ENCODE assay signal across 11 cellular contexts in the genomic region with DNA sequence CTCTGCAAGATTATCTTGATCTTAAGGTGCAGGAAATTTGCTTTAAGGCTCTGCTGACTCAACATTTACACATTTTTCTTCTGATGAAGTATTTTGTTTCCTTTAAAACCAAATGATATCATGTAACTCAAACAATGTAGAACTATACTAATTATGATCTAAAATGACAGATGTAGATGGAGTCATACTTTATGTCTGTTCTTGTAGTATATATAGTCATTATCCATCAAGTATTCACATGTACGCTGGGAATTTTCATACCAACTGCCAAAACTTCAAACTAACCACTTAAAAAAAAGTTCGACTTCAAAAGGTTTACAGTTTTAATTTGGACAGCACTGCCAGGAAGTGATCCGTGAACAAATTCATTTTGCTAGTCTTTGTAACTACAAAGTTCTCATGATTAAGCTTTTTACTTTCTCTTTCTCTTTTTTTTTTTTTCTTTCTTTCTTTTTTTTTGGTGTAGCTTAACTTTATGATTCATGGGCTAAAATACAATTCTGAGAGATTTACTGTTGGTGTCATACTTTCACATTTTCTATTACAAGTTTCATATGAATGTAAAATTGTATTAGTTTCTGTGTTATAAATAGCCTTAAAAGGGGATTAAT.
A peak's percentile ranks its signal among the peaks of the same experiment; 100 is the strongest.
DNase-seq lines count a peak whose midpoint lies in the region; ATAC-seq, FAIRE-seq and TF ChIP-seq lines count a peak whose summit lies in the region.
"Had no signal": no experiment of that assay in that cellular context is flagged by ENCODE, and none has a peak within 500 bp of the region (broad histone marks: within the 10 kb centered on the region; RNA-seq: fewer than 3 reads in every experiment).

No MANE protein-coding gene starts in this region.

- no peak for FAIRE-seq in A549 (lab: Jason Lieb, UNC)
- no peak for FAIRE-seq in bronchial epithelial cell (lab: Jason Lieb, UNC)
- FAIRE-seq: RCC 7860 had no signal

- ATAC-seq in A549 (no peak), HG03097 (IDR thresholded peaks at IDR 0.05; ENCODE audit: low FRiP score, unreplicated experiment) (no peak)

- TF ChIP-seq EP300 in A549 (IDR thresholded peaks at IDR 0.05) = no peak

- peaks cover 18% of the 10 kb centered on the region; the same call in 2 of the 3 replicates for H3K4me1 ChIP-seq in A549
- no peaks in the 10 kb centered on the region for H3K4me1 ChIP-seq in Loucy (ENCODE audit: insufficient read depth, low read length, poor library complexity, severe bottlenecking)

- no peaks in the 10 kb centered on the region for H3K36me3 ChIP-seq in Loucy (ENCODE audit: insufficient read depth, low read length)
- no peaks in the 10 kb centered on the region for H3K36me3 ChIP-seq in bronchial epithelial cell (ENCODE audit: control insufficient read depth, insufficient read depth, low read length)

- H2AFZ ChIP-seq in Loucy (ENCODE audit: low read length) = no peak overlapping the region

- TF ChIP-seq POLR2A in A549 (IDR thresholded peaks at IDR 0.05; ENCODE audit: low read length) = no peak

- TF ChIP-seq CTCF in A549 (IDR thresholded peaks at IDR 0.05) (no peak), Loucy (conservative IDR thresholded peaks at IDR 0.05; ENCODE audit: low read length) (no peak), bronchial epithelial cell (IDR thresholded peaks at IDR 0.05; ENCODE audit: insufficient read depth, low read length, severe bottlenecking) (no peak)

- H3K4me2 ChIP-seq in A549 = peak overlapping the region; percentile 79
- H3K4me2 ChIP-seq in Loucy (ENCODE audit: low read depth, low read length, poor library complexity, severe bottlenecking) = peak overlapping the region; percentile 9

- no peak for TF ChIP-seq RAD21 in A549 (conservative IDR thresholded peaks at IDR 0.05 in 1 of 2, IDR thresholded peaks at IDR 0.05 in 1 of 2)

- H3K9me2 ChIP-seq in Loucy (replicated peaks; ENCODE audit: low read depth, low read length) = no peaks in the 10 kb centered on the region

- no peaks in the 10 kb centered on the region for H3F3A ChIP-seq in Loucy (ENCODE audit: low read depth)

- 6% methylated on average over 3 of the region's 3 CpGs for WGBS in A549 (ENCODE audit: missing lambda C conversion rate)

- no peaks in the 10 kb centered on the region for H4K20me1 ChIP-seq in Loucy (ENCODE audit: insufficient read depth, low read length, poor library complexity, severe bottlenecking)

- no peak overlapping the region for H3K4me3 ChIP-seq in A549
- H3K4me3 ChIP-seq in Loucy (ENCODE audit: low read length, poor library complexity, severe bottlenecking) = no peak overlapping the region
- no peak overlapping the region for H3K4me3 ChIP-seq in bronchial epithelial cell (ENCODE audit: low read depth, low read length)

- H3K27me3 ChIP-seq in Loucy (ENCODE audit: insufficient read depth, low read length, poor library complexity, severe bottlenecking) (no peaks in the 10 kb centered on the region), bronchial epithelial cell (ENCODE audit: control insufficient read depth, insufficient read depth, low read length) (no peaks in the 10 kb centered on the region)

- no peaks in the 10 kb centered on the region for H3K79me2 ChIP-seq in Loucy (ENCODE audit: insufficient read depth, low read length)

- DNase-seq in A549 (ENCODE audit: low read depth in 1 of 2, low spot score in 1 of 2) (no peak), bronchial epithelial cell (ENCODE audit: low read depth) (peak; percentile 93), medulla oblongata (ENCODE audit: extremely low spot score) (peak; percentile 5), iPS-NIHi7 (ENCODE audit: extremely low spot score) (no peak), T-helper 9 cell (no peak), dermis blood vessel endothelial cell (no peak)
- DNase-seq: stimulated activated CD4-positive, alpha-beta T cell treated with anti-CD3 and anti-CD28 coated beads, Interleukin-12 subunit alpha, Interleukin-12 subunit beta, amount 100 ng/mL, for 4 hours; stimulated activated naive CD4-positive, alpha-beta T cell had no signal

- no peaks in the 10 kb centered on the region for H3K9me3 ChIP-seq in A549
- H3K9me3 ChIP-seq in Loucy (ENCODE audit: insufficient read depth, low read depth, low read length) = peaks cover under 1% of the 10 kb centered on the region; the same call in 1 of the 2 replicates

- CTCF ChIA-PET in A549 (lab: Yijun Ruan, JAX) = interaction anchor here (0.6 kb wide), 1 partner anchor 24 kb away, joined by 5 read pairs; no protein-coding TSS in a partner anchor

- no peak overlapping the region; a peak in 1 of 6 replicates for H3K27ac ChIP-seq in A549

- POLR2A ChIA-PET in A549 (lab: Yijun Ruan, JAX) = interaction anchor here (0.6 kb wide), 1 partner anchor 167 kb away, joined by 3 read pairs; no protein-coding TSS in a partner anchor

- H3K9ac ChIP-seq in Loucy (ENCODE audit: low read depth, low read length, poor library complexity, severe bottlenecking) = no peak overlapping the region

TF ChIP-seq in A549, 52 proteins besides CTCF, POLR2A, EP300 and RAD21:
- TF ChIP-seq, protein P1, sequence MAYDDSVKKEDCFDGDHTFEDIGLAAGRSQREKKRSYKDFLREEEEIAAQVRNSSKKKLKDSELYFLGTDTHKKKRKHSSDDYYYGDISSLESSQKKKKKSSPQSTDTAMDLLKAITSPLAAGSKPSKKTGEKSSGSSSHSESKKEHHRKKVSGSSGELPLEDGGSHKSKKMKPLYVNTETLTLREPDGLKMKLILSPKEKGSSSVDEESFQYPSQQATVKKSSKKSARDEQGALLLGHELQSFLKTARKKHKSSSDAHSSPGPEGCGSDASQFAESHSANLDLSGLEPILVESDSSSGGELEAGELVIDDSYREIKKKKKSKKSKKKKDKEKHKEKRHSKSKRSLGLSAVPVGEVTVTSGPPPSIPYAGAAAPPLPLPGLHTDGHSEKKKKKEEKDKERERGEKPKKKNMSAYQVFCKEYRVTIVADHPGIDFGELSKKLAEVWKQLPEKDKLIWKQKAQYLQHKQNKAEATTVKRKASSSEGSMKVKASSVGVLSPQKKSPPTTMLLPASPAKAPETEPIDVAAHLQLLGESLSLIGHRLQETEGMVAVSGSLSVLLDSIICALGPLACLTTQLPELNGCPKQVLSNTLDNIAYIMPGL (CRISPR knock-in tag; IDR thresholded peaks at IDR 0.05; ENCODE audit: borderline replicate concordance) = no peak
- peak; percentile 57 for TF ChIP-seq MAFK (IDR thresholded peaks at IDR 0.05; ENCODE audit: partially characterized antibody)
TF ChIP-seq in A549: peak in this region for 1.

Comparison
In these comparisons a context has a peak if more than half of its experiments do, and no peak if none do; other contexts are left out.
1. DNase-seq: peak in bronchial epithelial cell (single experiment) and medulla oblongata (single experiment); none in A549 (0 of 2), iPS-NIHi7 (single experiment), T-helper 9 cell (single experiment) and dermis blood vessel endothelial cell (single experiment).